In genomic region chr7:22356855-22357310, GRCh38 we compare ENCODE assay signal across 8 cellular contexts. TPM values are rescaled to one million over a fixed set of nuclear protein-coding genes. Genes with fewer than 3 reads are reported as not detected.
DNase-seq lines count a peak whose midpoint lies in the region; ATAC-seq and TF ChIP-seq lines count a peak whose summit lies in the region.

TSS of gene RAPGEF5 (minus strand) at chr7:22357154. CDS start at chr7:22357060, 94 bp downstream.

- H3K4me1 ChIP-seq in ES-I3 (ENCODE audit: insufficient read depth, low read length), result no peaks in the 10 kb centered on the region; the same call in 1 of the 2 replicates
- peaks cover 48% of the 10 kb centered on the region for H3K4me1 ChIP-seq in Karpas-422 (ENCODE audit: low read length)
- H3K4me1 ChIP-seq in heart right ventricle, result peaks cover 0 to 22% (median 8%) of the 10 kb centered on the region in 9 donors

- H3K9me2 ChIP-seq in Karpas-422 (replicated peaks; ENCODE audit: insufficient read depth, low read length), result no peaks in the 10 kb centered on the region

- POLR2A ChIA-PET in activated CD8-positive, alpha-beta T cell treated with anti-CD3 and anti-CD28 coated beads, Interleukin-2, amount 10 ng/mL, durations not matched to agents 7 days and 5 days (lab: Charles Lee), result no interaction called here

- no peaks in the 10 kb centered on the region for H3K36me3 Mint-ChIP-seq in activated CD8-positive, alpha-beta T cell treated with anti-CD3 and anti-CD28 coated beads, Interleukin-2, amount 10 ng/mL, durations not matched to agents 7 days and 5 days (ENCODE audit: low read depth)

- intact Hi-C loops in heart right ventricle (cut with DNase I), result loop anchor here in 4 of 10 donors (10.0 kb wide), 2 partner anchors 88 to 128 kb away; no protein-coding TSS in a partner anchor

- 0 out of 2 replicates have a peak, but pooled peaks cover 2% of the 10 kb centered on the region for H3K9me3 ChIP-seq in ES-I3 (ENCODE audit: control insufficient read depth, insufficient read depth, low read length)
- peaks cover 11% of the 10 kb centered on the region; the same call in 1 of the 2 replicates for H3K9me3 ChIP-seq in Karpas-422 (ENCODE audit: low read length)
- H3K9me3 ChIP-seq in heart right ventricle, result peaks cover 0 to 20% (median 5%) of the 10 kb centered on the region in 11 donors

- CTCF ChIA-PET in activated CD8-positive, alpha-beta T cell treated with anti-CD3 and anti-CD28 coated beads, Interleukin-2, amount 10 ng/mL, durations not matched to agents 7 days and 5 days (lab: Charles Lee), result no interaction called here

- no peak for TF ChIP-seq CTCF in GM20000 (IDR thresholded peaks at IDR 0.05; ENCODE audit: extremely low read depth, missing control alignments)
- TF ChIP-seq CTCF in heart right ventricle (IDR thresholded peaks at IDR 0.05), result peak in 2 of 9 donors; percentile 5 to 9

- peaks cover 56% of the 10 kb centered on the region for H3K27me3 Mint-ChIP-seq in activated CD8-positive, alpha-beta T cell treated with anti-CD3 and anti-CD28 coated beads, Interleukin-2, amount 10 ng/mL, durations not matched to agents 7 days and 5 days (ENCODE audit: low read depth)

- H2AFZ ChIP-seq in Karpas-422 (ENCODE audit: low read length), result peak within 1 kb of the TSS; percentile 50; the same call in 1 of the 2 replicates

- H3K9ac ChIP-seq in ES-I3 (ENCODE audit: low read depth, low read length) (peak within 1 kb of the TSS; percentile 64), Karpas-422 (ENCODE audit: low read length) (peak within 1 kb of the TSS; percentile 85)

- H3K4me3 ChIP-seq in Karpas-422 (ENCODE audit: low read length) (peak within 1 kb of the TSS; percentile 87), heart right ventricle (peak within 1 kb of the TSS; percentile 21 to 63 (median 50))

- no peak within 1 kb of the TSS for H3K27ac Mint-ChIP-seq in activated CD8-positive, alpha-beta T cell treated with anti-CD3 and anti-CD28 coated beads, Interleukin-2, amount 10 ng/mL, durations not matched to agents 7 days and 5 days

- WGBS in heart right ventricle, 2 donors, result 1% methylated on average over 40 to 73 of the region's 76 CpGs

- peaks cover 47% of the 10 kb centered on the region for H3K79me2 ChIP-seq in Karpas-422 (ENCODE audit: low read length)

- peaks cover 13% of the 10 kb centered on the region for H3K9me3 Mint-ChIP-seq in activated CD8-positive, alpha-beta T cell treated with anti-CD3 and anti-CD28 coated beads, Interleukin-2, amount 10 ng/mL, durations not matched to agents 7 days and 5 days (ENCODE audit: insufficient read depth)

- peak; percentile 76 for ATAC-seq in activated CD8-positive, alpha-beta T cell treated with anti-CD3 and anti-CD28 coated beads, Interleukin-2, amount 10 ng/mL, durations not matched to agents 7 days and 5 days
- peak in 6 of 8 donors; percentile 17 to 58 (median 30) for ATAC-seq in heart right ventricle

- peaks cover 9% of the 10 kb centered on the region for H3K4me1 Mint-ChIP-seq in activated CD8-positive, alpha-beta T cell treated with anti-CD3 and anti-CD28 coated beads, Interleukin-2, amount 10 ng/mL, durations not matched to agents 7 days and 5 days (ENCODE audit: low read depth)

- DNase-seq in GM20000 (ENCODE audit: low spot score) (peak; percentile 83), Karpas-422 (peak; percentile 88), heart right ventricle (peak in 1 of 2 donors; percentile 14), pulmonary artery endothelial cell (ENCODE audit: low read depth, low spot score) (no peak), Kasumi-1 (lab: John Stamatoyannopoulos, UW) (no peak)
- no peak for DNase-seq in activated CD8-positive, alpha-beta T cell treated with anti-CD3 and anti-CD28 coated beads, Interleukin-2, amount 10 ng/mL, durations not matched to agents 7 days and 5 days
- no peak for DNase-seq in stimulated activated CD4-positive, alpha-beta T cell treated with anti-CD3 and anti-CD28 coated beads, Interleukin-1b, Interleukin-23, amount 100 ng/mL, for 48 hours

- H3K27me3 ChIP-seq in Karpas-422 (ENCODE audit: low read length), result no peaks in the 10 kb centered on the region
- H3K27me3 ChIP-seq in heart right ventricle, result peaks cover 0 to 41% (median 19%) of the 10 kb centered on the region in 7 donors

- no peaks in the 10 kb centered on the region; the same call in 1 of the 2 replicates for H4K20me1 ChIP-seq in Karpas-422 (ENCODE audit: insufficient read depth, low read depth, low read length)

- peak within 1 kb of the TSS; percentile 66 for H3K4me3 Mint-ChIP-seq in activated CD8-positive, alpha-beta T cell treated with anti-CD3 and anti-CD28 coated beads, Interleukin-2, amount 10 ng/mL, durations not matched to agents 7 days and 5 days

- H3K36me3 ChIP-seq in ES-I3 (ENCODE audit: insufficient read depth, low read length) (no peaks in the 10 kb centered on the region), Karpas-422 (ENCODE audit: insufficient read depth, low read length) (peaks cover 30% of the 10 kb centered on the region), heart right ventricle (no peaks in the 10 kb centered on the region)

- peak within 1 kb of the TSS; percentile 79 for H3K27ac ChIP-seq in Karpas-422 (ENCODE audit: low read length)
- peak within 1 kb of the TSS in 6 of 10 donors; percentile 23 to 59 (median 32) for H3K27ac ChIP-seq in heart right ventricle

- H3K4me2 ChIP-seq in Karpas-422 (ENCODE audit: low read depth, low read length, poor library complexity, severe bottlenecking), result peak within 1 kb of the TSS; percentile 81

RNA-seq across cellular contexts. Expression of gene RAPGEF5, which starts in this region (rescaled TPM):
- total RNA-seq in Karpas-422 (2014; rRNA removed; shearing (Covaris generic); ENCODE audit: low replicate concordance), result 80.1 and 81.6 TPM in 2 replicates
- total RNA-seq in activated CD8-positive, alpha-beta T cell treated with anti-CD3 and anti-CD28 coated beads, Interleukin-2, amount 10 ng/mL, durations not matched to agents 7 days and 5 days, result under 1 TPM; 0.42 to 0.63 TPM
- 10 to 100 TPM in 9 of 10 donors, 1 to 10 TPM in 1; 9.2 to 33.3 (median 15.3) TPM for total RNA-seq in heart right ventricle
- 1 to 10 TPM; 4.3 to 5.7 TPM for polyA plus RNA-seq in heart right ventricle
- 72.7 and 106 TPM in 2 replicates for total RNA-seq in pulmonary artery endothelial cell

Comparison
In these comparisons a context has a peak if more than half of its experiments do, and no peak if none do; other contexts are left out.
1. RNA of gene RAPGEF5 (total RNA-seq): 72.7 to 106 TPM in pulmonary artery endothelial cell, 80.1 to 81.6 TPM in Karpas-422 and 9.2 to 33.3 TPM in heart right ventricle; 0.42 to 0.63 TPM in activated CD8-positive, alpha-beta T cell treated with anti-CD3 and anti-CD28 coated beads, Interleukin-2, amount 10 ng/mL, durations not matched to agents 7 days and 5 days; every median in the first group is over 4 times any median in the second.
2. Peak in ATAC-seq in activated CD8-positive, alpha-beta T cell treated with anti-CD3 and anti-CD28 coated beads, Interleukin-2, amount 10 ng/mL, durations not matched to agents 7 days and 5 days; RNA of the gene not detected or under 1 TPM.
3. DNase-seq: peak in GM20000 (single experiment) and Karpas-422 (single experiment); none in activated CD8-positive, alpha-beta T cell treated with anti-CD3 and anti-CD28 coated beads, Interleukin-2, amount 10 ng/mL, durations not matched to agents 7 days and 5 days (single experiment), pulmonary artery endothelial cell (single experiment), stimulated activated CD4-positive, alpha-beta T cell treated with anti-CD3 and anti-CD28 coated beads, Interleukin-1b, Interleukin-23, amount 100 ng/mL, for 48 hours (single experiment) and Kasumi-1 (0 of 2).